ENCODE assay signal across 22 cellular contexts in genomic region chr1:106768077-106768476, GRCh38.
DNase-seq lines count a peak whose midpoint lies in the region; TF ChIP-seq lines count a peak whose summit lies in the region.
"Had no signal": no experiment of that assay in that cellular context is flagged by ENCODE, and none has a peak within 500 bp of the region (broad histone marks: within the 10 kb centered on the region; RNA-seq: fewer than 3 reads in every experiment).

No MANE protein-coding gene starts in this region.

- H2AK5ac ChIP-seq in mesenchymal stem cell (ENCODE audit: low read length, severe bottlenecking): no peak overlapping the region

- H3K79me2 ChIP-seq in ACC112 (ENCODE audit: control insufficient read depth, insufficient read depth, low read length, unreplicated experiment): no peaks in the 10 kb centered on the region

- peak; percentile 60 for DNase-seq in MG63
- peak; percentile 0 for DNase-seq in epithelial cell of esophagus (ENCODE audit: low read depth)
- DNase-seq in mesenchymal stem cell: no peak
- no peak for DNase-seq in HPDE6-E6E7 (ENCODE audit: extremely low spot score)
- no peak for DNase-seq in NOMO-1 (lab: John Stamatoyannopoulos, UW; ENCODE audit: unreplicated experiment in 2 of 2)
- DNase-seq in GM03348 (ENCODE audit: low spot score): no peak
- no peak for DNase-seq in DMS 273 treated with DMSO at 0.1 percent for 48 hours (lab: John Stamatoyannopoulos, UW)
- DNase-seq: activated CD4-positive, alpha-beta T cell treated with anti-CD3 and anti-CD28 coated beads for 4 hours; activated effector memory CD4-positive, alpha-beta T cell treated with Interleukin-2 at 50 U/mL for 16 hours; activated T-cell treated with anti-CD3 and anti-CD28 coated beads for 4 hours; AML-193; CD4-positive, alpha-beta T cell; left cardiac atrium; naive B cell; NCI-H1436; NCI-H345; NCI-H774; nucleus accumbens; stimulated activated naive CD4-positive, alpha-beta T cell had no signal

- H3K4me3 ChIP-seq in ACC112 (ENCODE audit: low read depth, low read length) (no peak overlapping the region), MG63 (no peak overlapping the region), epithelial cell of esophagus (ENCODE audit: low read length) (no peak overlapping the region), mesenchymal stem cell (ENCODE audit: insufficient read depth in 1 of 2, low read depth in 1 of 2, low read length in 2 of 2) (no peak overlapping the region)
- H3K4me3 ChIP-seq: ascending aorta, K562 had no signal

- H3K27ac ChIP-seq in ACC112 (ENCODE audit: low read depth, low read length): peak overlapping the region; percentile 41
- peak overlapping the region; percentile 54 for H3K27ac ChIP-seq in mesenchymal stem cell (ENCODE audit: low read length, poor library complexity, severe bottlenecking)
- H3K27ac ChIP-seq: ascending aorta had no signal

- H4K8ac ChIP-seq in mesenchymal stem cell (ENCODE audit: low read length): no peak overlapping the region

- H3K36me3 ChIP-seq in ACC112 (ENCODE audit: insufficient read depth, low read length): no peaks in the 10 kb centered on the region
- H3K36me3 ChIP-seq in MG63: no peaks in the 10 kb centered on the region
- H3K36me3 ChIP-seq in mesenchymal stem cell (ENCODE audit: control insufficient read depth in 1 of 2, insufficient read depth in 2 of 2, low read depth in 1 of 2, low read length in 2 of 2): no peaks in the 10 kb centered on the region
- H3K36me3 ChIP-seq: ascending aorta had no signal

- no peak overlapping the region for H3K14ac ChIP-seq in mesenchymal stem cell (ENCODE audit: low read length in 2 of 2)

- no peak overlapping the region for H3K4ac ChIP-seq in mesenchymal stem cell (ENCODE audit: low read depth in 1 of 2, low read length in 2 of 2)

- H3K4me2 ChIP-seq in mesenchymal stem cell (ENCODE audit: low read length, poor library complexity, severe bottlenecking): no peak overlapping the region

- no peaks in the 10 kb centered on the region for H3K9me3 ChIP-seq in MG63
- no peaks in the 10 kb centered on the region for H3K9me3 ChIP-seq in mesenchymal stem cell (ENCODE audit: control insufficient read depth, low read length)
- H3K9me3 ChIP-seq: ascending aorta had no signal

- no peak for TF ChIP-seq CTCF in epithelial cell of esophagus (IDR thresholded peaks at IDR 0.05; ENCODE audit: insufficient read depth, low read depth, low read length, missing control alignments)

- H3K27me3 ChIP-seq in ACC112 (ENCODE audit: insufficient read depth, low read length) (no peaks in the 10 kb centered on the region), MG63 (no peaks in the 10 kb centered on the region), mesenchymal stem cell (ENCODE audit: control insufficient read depth in 1 of 2, insufficient read depth in 1 of 2, low read length in 2 of 2) (no peaks in the 10 kb centered on the region)
- H3K27me3 ChIP-seq: ascending aorta had no signal

- H2AFZ ChIP-seq in ACC112 (ENCODE audit: low read length, unreplicated experiment) (no peak overlapping the region), mesenchymal stem cell (ENCODE audit: low read depth, low read length) (no peak overlapping the region)

- H4K91ac ChIP-seq in mesenchymal stem cell (ENCODE audit: low read length): no peak overlapping the region

- H3K79me1 ChIP-seq in mesenchymal stem cell (replicated peaks; ENCODE audit: low read length, poor library complexity, severe bottlenecking): no peaks in the 10 kb centered on the region

- no peak overlapping the region for H2BK12ac ChIP-seq in mesenchymal stem cell (ENCODE audit: low read length in 2 of 2)

- H2BK5ac ChIP-seq in mesenchymal stem cell (ENCODE audit: low read depth, low read length, poor library complexity, severe bottlenecking): no peak overlapping the region

- WGBS in mesenchymal stem cell: 100% methylated on average over 1 of the region's 2 CpGs

- no peak overlapping the region for H2BK15ac ChIP-seq in mesenchymal stem cell (ENCODE audit: low read depth, poor library complexity, severe bottlenecking)

- peak overlapping the region; percentile 73 for H3K9ac ChIP-seq in mesenchymal stem cell (ENCODE audit: low read length)

- no peak overlapping the region for H3K23ac ChIP-seq in mesenchymal stem cell (ENCODE audit: low read length in 2 of 2)

- H3K4me1 ChIP-seq in ACC112 (ENCODE audit: control insufficient read depth, insufficient read depth, low read length, unreplicated experiment) (no peaks in the 10 kb centered on the region), mesenchymal stem cell (ENCODE audit: control insufficient read depth, insufficient read depth, low read depth, low read length) (no peaks in the 10 kb centered on the region)
- H3K4me1 ChIP-seq: ascending aorta had no signal

- H3K18ac ChIP-seq in mesenchymal stem cell (ENCODE audit: low read depth in 1 of 2, low read length in 2 of 2): no peak overlapping the region

- no peak overlapping the region for H2BK120ac ChIP-seq in mesenchymal stem cell (ENCODE audit: low read depth, low read length)

Comparison
In these comparisons a context has a peak if more than half of its experiments do, and no peak if none do; other contexts are left out.
1. DNase-seq: peak in MG63 (single experiment) and epithelial cell of esophagus (single experiment); none in mesenchymal stem cell (single experiment), HPDE6-E6E7 (single experiment), NOMO-1 (0 of 2), GM03348 (single experiment) and DMS 273 treated with DMSO at 0.1 percent for 48 hours (single experiment).